9 cellular contexts compared by ENCODE assay signal in genomic region chr6:123925360-123925759, GRCh38.
DNase-seq lines count a peak whose midpoint lies in the region; ATAC-seq and TF ChIP-seq lines count a peak whose summit lies in the region.
"Had no signal": no experiment of that assay in that cellular context is flagged by ENCODE, and none has a peak within 500 bp of the region (broad histone marks: within the 10 kb centered on the region; RNA-seq: fewer than 3 reads in every experiment).

No MANE protein-coding gene starts in this region.

- H3K9me3 Mint-ChIP-seq in stimulated activated effector memory CD8-positive, alpha-beta T cell treated with anti-CD3 and anti-CD28 coated beads, Interleukin-12 subunit alpha, Interleukin-12 subunit beta, amount 100 ng/mL, for 72 hours: peaks cover 8% of the 10 kb centered on the region
- peaks cover 1% of the 10 kb centered on the region for H3K9me3 Mint-ChIP-seq in activated CD4-positive, alpha-beta memory T cell treated with anti-CD3 and anti-CD28 coated beads for 36 hours

- no peaks in the 10 kb centered on the region for H3K4me1 ChIP-seq in spleen

- intact Hi-C loops in spleen (cut with DNase I; ENCODE audit: low total_unique reads): no loop called here
- intact Hi-C loops in activated CD4-positive, alpha-beta memory T cell treated with anti-CD3 and anti-CD28 coated beads for 36 hours (cut with micrococcal nuclease): no loop called here

- 22 to 56% (median 25%) methylated on average over 1 of the region's 1 CpG for WGBS in spleen, 5 donors

- peak; percentile 97 for ATAC-seq in HG02973 (IDR thresholded peaks at IDR 0.05; ENCODE audit: unreplicated experiment)
- ATAC-seq in stimulated activated effector memory CD8-positive, alpha-beta T cell treated with anti-CD3 and anti-CD28 coated beads, Interleukin-12 subunit alpha, Interleukin-12 subunit beta, amount 100 ng/mL, for 72 hours: peak; percentile 40

- H3K9me3 ChIP-seq in spleen: no peaks in the 10 kb centered on the region

- TF ChIP-seq CTCF in spleen (IDR thresholded peaks at IDR 0.05 in 8 of 11, conservative IDR thresholded peaks at IDR 0.05 in 3 of 11): no peak

- no peaks in the 10 kb centered on the region for H3K27me3 Mint-ChIP-seq in activated CD4-positive, alpha-beta memory T cell treated with anti-CD3 and anti-CD28 coated beads for 36 hours

- no peaks in the 10 kb centered on the region for H3K36me3 ChIP-seq in spleen

- no peaks in the 10 kb centered on the region for H3K27me3 ChIP-seq in spleen (replicated peaks in 1 of 7)

- TF ChIP-seq POLR2A in spleen (IDR thresholded peaks at IDR 0.05): no peak

- H3K36me3 Mint-ChIP-seq in stimulated activated effector memory CD8-positive, alpha-beta T cell treated with anti-CD3 and anti-CD28 coated beads, Interleukin-12 subunit alpha, Interleukin-12 subunit beta, amount 100 ng/mL, for 72 hours: no peaks in the 10 kb centered on the region
- no peaks in the 10 kb centered on the region for H3K36me3 Mint-ChIP-seq in activated CD4-positive, alpha-beta memory T cell treated with anti-CD3 and anti-CD28 coated beads for 36 hours

- H3K27ac Mint-ChIP-seq in stimulated activated effector memory CD8-positive, alpha-beta T cell treated with anti-CD3 and anti-CD28 coated beads, Interleukin-12 subunit alpha, Interleukin-12 subunit beta, amount 100 ng/mL, for 72 hours: no peak overlapping the region
- no peak overlapping the region for H3K27ac Mint-ChIP-seq in activated CD4-positive, alpha-beta memory T cell treated with anti-CD3 and anti-CD28 coated beads for 36 hours

- no peak overlapping the region for H3K27ac ChIP-seq in spleen

- no peak overlapping the region for H3K4me3 ChIP-seq in spleen

- CTCF ChIA-PET in activated CD4-positive, alpha-beta memory T cell treated with anti-CD3 and anti-CD28 coated beads for 36 hours (lab: Charles Lee): no interaction called here

- no peak overlapping the region for H3K4me3 Mint-ChIP-seq in stimulated activated effector memory CD8-positive, alpha-beta T cell treated with anti-CD3 and anti-CD28 coated beads, Interleukin-12 subunit alpha, Interleukin-12 subunit beta, amount 100 ng/mL, for 72 hours
- H3K4me3 Mint-ChIP-seq in activated CD4-positive, alpha-beta memory T cell treated with anti-CD3 and anti-CD28 coated beads for 36 hours: no peak overlapping the region

- H3K4me1 Mint-ChIP-seq in stimulated activated effector memory CD8-positive, alpha-beta T cell treated with anti-CD3 and anti-CD28 coated beads, Interleukin-12 subunit alpha, Interleukin-12 subunit beta, amount 100 ng/mL, for 72 hours: no peaks in the 10 kb centered on the region
- H3K4me1 Mint-ChIP-seq in activated CD4-positive, alpha-beta memory T cell treated with anti-CD3 and anti-CD28 coated beads for 36 hours (ENCODE audit: low read depth): no peaks in the 10 kb centered on the region

- POLR2A ChIA-PET in activated CD4-positive, alpha-beta memory T cell treated with anti-CD3 and anti-CD28 coated beads for 36 hours (lab: Charles Lee): no interaction called here

- DNase-seq in NCI-H146 (lab: John Stamatoyannopoulos, UW) (peak; percentile 36), NCI-H146 treated with DMSO at 0.1 percent for 48 hours (lab: John Stamatoyannopoulos, UW; ENCODE audit: unreplicated experiment) (no peak), NCI-H526 (lab: John Stamatoyannopoulos, UW) (peak; percentile 70 to 71), GDM1 (lab: John Stamatoyannopoulos, UW) (no peak), spleen (no peak)
- no peak for DNase-seq in stimulated activated effector memory CD8-positive, alpha-beta T cell treated with anti-CD3 and anti-CD28 coated beads, Interleukin-12 subunit alpha, Interleukin-12 subunit beta, amount 100 ng/mL, for 72 hours (ENCODE audit: low spot score in 2 of 2)
- no peak for DNase-seq in activated CD4-positive, alpha-beta memory T cell treated with anti-CD3 and anti-CD28 coated beads for 36 hours
- DNase-seq: T-helper 9 cell had no signal

Comparison
In these comparisons a context has a peak if more than half of its experiments do, and no peak if none do; other contexts are left out.
1. DNase-seq: peak in NCI-H146 (single experiment) and NCI-H526 (2 of 2); none in NCI-H146 treated with DMSO at 0.1 percent for 48 hours (single experiment), stimulated activated effector memory CD8-positive, alpha-beta T cell treated with anti-CD3 and anti-CD28 coated beads, Interleukin-12 subunit alpha, Interleukin-12 subunit beta, amount 100 ng/mL, for 72 hours (0 of 2), GDM1 (single experiment), spleen (single experiment) and activated CD4-positive, alpha-beta memory T cell treated with anti-CD3 and anti-CD28 coated beads for 36 hours (single experiment).